ENCODE assay signal across 9 cellular contexts in the genomic region with DNA sequence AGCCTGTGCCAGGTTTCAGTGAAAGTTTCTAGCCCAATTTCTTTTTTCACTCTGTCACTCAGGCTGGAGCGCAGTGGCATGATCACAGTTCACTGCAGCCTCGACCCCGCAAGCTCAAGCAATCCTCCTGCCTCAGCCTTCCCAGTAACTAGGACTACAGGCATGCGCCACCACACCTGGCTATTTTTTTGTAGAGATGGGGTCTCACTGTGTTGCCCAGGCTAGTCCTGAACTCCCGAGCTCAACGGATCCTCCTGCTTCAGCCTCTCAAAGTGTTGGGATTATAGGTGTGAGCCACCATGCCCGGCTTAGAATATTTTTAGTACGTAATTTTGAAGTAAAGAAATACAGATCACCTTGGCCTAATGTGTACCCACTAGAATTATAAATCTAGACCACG.
"Had no signal": no experiment of that assay in that cellular context is flagged by ENCODE, and none has a peak within 500 bp of the region (broad histone marks: within the 10 kb centered on the region; RNA-seq: fewer than 3 reads in every experiment).

No MANE protein-coding gene starts in this region.

- H3K9me3 ChIP-seq: HAP-1 had no signal

- H3K27ac Mint-ChIP-seq: HFFc6 had no signal

- H3K9ac ChIP-seq: GM23248 had no signal

- DNase-seq: GM23248, GOT3, H7, HFFc6, IMR-90, KBM-7 had no signal

- H2AFZ ChIP-seq: GM23248 had no signal

- H3K27ac ChIP-seq: GM23248, HL-60 had no signal

- ATAC-seq: HCT116 had no signal

- H3K9me3 Mint-ChIP-seq: HFFc6 had no signal

- H3K4me3 Mint-ChIP-seq: HFFc6 had no signal

- H3K4me3 ChIP-seq: GM23248, HAP-1 had no signal
